8 cellular contexts compared by ENCODE assay signal in genomic region chr2:159286709-159287441, GRCh38. TPM values are rescaled to one million over a fixed set of nuclear protein-coding genes. Genes with fewer than 3 reads are reported as not detected.
A peak's percentile ranks its signal among the peaks of the same experiment; 100 is the strongest.
DNase-seq lines count a peak whose midpoint lies in the region; ATAC-seq and TF ChIP-seq lines count a peak whose summit lies in the region.

No MANE protein-coding gene starts in this region.

- peak; percentile 88 for ATAC-seq in GM21619 (IDR thresholded peaks at IDR 0.05; ENCODE audit: unreplicated experiment)
- ATAC-seq in PC-3 = peak; percentile 91

- DNase-seq in DMS153 treated with DMSO at 0.1 percent for 48 hours (lab: John Stamatoyannopoulos, UW; ENCODE audit: unreplicated experiment) = peak; percentile 98
- DNase-seq in Jurkat, Clone E6-1 (ENCODE audit: low read depth, low spot score) = peak; percentile 86
- DNase-seq in PC-3 = peak; percentile 98
- peak; percentile 97 for DNase-seq in activated T-cell treated with anti-CD3 and anti-CD28 coated beads, Interleukin-2, amount 50 U/mL, for 24 hours
- peak; percentile 93 to 94 for DNase-seq in stimulated activated CD8-positive, alpha-beta memory T cell treated with anti-CD3 and anti-CD28 coated beads, Interleukin-7, amount 100 ng/mL, for 1 hour (ENCODE audit: low read depth in 2 of 2)

- H3K27ac ChIP-seq in PC-3 (ENCODE audit: low read length) = 0 out of 2 replicates have a peak overlapping the region, but pooled peaks have one; percentile 4
- H3K27ac ChIP-seq in esophagus (ENCODE audit: low read depth in 2 of 2, low read length in 1 of 2) = peak overlapping the region; percentile 88 to 92
- peak overlapping the region; percentile 80 for H3K27ac ChIP-seq in muscle layer of colon (ENCODE audit: low read depth, low read length)

- H3K4me1 ChIP-seq in PC-3 (ENCODE audit: insufficient read depth, low read length) = peaks cover 17% of the 10 kb centered on the region; the same call in 1 of the 2 replicates
- H3K4me1 ChIP-seq in esophagus (ENCODE audit: control insufficient read depth in 2 of 2, insufficient read depth in 2 of 2, low read length in 1 of 2) = no peaks in the 10 kb centered on the region
- peaks cover 13% of the 10 kb centered on the region for H3K4me1 ChIP-seq in muscle layer of colon (ENCODE audit: insufficient read depth, low read length)

- H3K27me3 Mint-ChIP-seq in activated T-cell treated with anti-CD3 and anti-CD28 coated beads, Interleukin-2, amount 50 U/mL, for 24 hours = no peaks in the 10 kb centered on the region

- no peaks in the 10 kb centered on the region for H4K20me1 ChIP-seq in PC-3 (ENCODE audit: low read length)

- no peak for TF ChIP-seq CTCF in PC-3 (conservative IDR thresholded peaks at IDR 0.05; ENCODE audit: low read depth, low read length)

- peak overlapping the region; percentile 99 for H3K4me2 ChIP-seq in PC-3 (ENCODE audit: low read length)

- H3K36me3 ChIP-seq in PC-3 (ENCODE audit: low read depth, low read length) (no peaks in the 10 kb centered on the region), esophagus (ENCODE audit: control insufficient read depth in 2 of 2, insufficient read depth in 2 of 2, low read length in 1 of 2) (peaks cover 0 to 3% of the 10 kb centered on the region in 2 donors), muscle layer of colon (ENCODE audit: insufficient read depth, low read length) (no peaks in the 10 kb centered on the region)

- peaks cover 7% of the 10 kb centered on the region for H3K36me3 Mint-ChIP-seq in activated T-cell treated with anti-CD3 and anti-CD28 coated beads, Interleukin-2, amount 50 U/mL, for 24 hours (ENCODE audit: low read depth)

- CTCF ChIA-PET in PC-3 (lab: Charles Lee) = no interaction called here

- peaks cover 28% of the 10 kb centered on the region for H3K4me1 Mint-ChIP-seq in activated T-cell treated with anti-CD3 and anti-CD28 coated beads, Interleukin-2, amount 50 U/mL, for 24 hours (ENCODE audit: low read depth)

- POLR2A ChIA-PET in PC-3 (lab: Charles Lee; ENCODE audit: unreplicated experiment) = no interaction called here

- intact Hi-C loops in PC-3 (cut with micrococcal nuclease) = loop anchor here (1.0 to 5.0 kb wide), 2 partner anchors 37 to 330 kb away; partner anchors contain the start of gene BAZ2B

- H3K9me3 ChIP-seq in PC-3 (ENCODE audit: low read length) (no peaks in the 10 kb centered on the region), esophagus (ENCODE audit: control insufficient read depth in 2 of 2, insufficient read depth in 1 of 2, low read depth in 1 of 2, low read length in 1 of 2) (no peaks in the 10 kb centered on the region), muscle layer of colon (ENCODE audit: low read length) (no peaks in the 10 kb centered on the region)

- H3K9ac ChIP-seq in PC-3 (ENCODE audit: low read length) (peak overlapping the region; percentile 85), muscle layer of colon (ENCODE audit: low read length) (peak overlapping the region; percentile 74)

- BruUV-seq in PC-3 (replicated peaks; lab: Mats Ljungman, UMichigan) = TSS peak; percentile 96

- H3K9me3 Mint-ChIP-seq in activated T-cell treated with anti-CD3 and anti-CD28 coated beads, Interleukin-2, amount 50 U/mL, for 24 hours = no peaks in the 10 kb centered on the region

- H3F3A ChIP-seq in PC-3 (ENCODE audit: low read length, unreplicated experiment) = no peaks in the 10 kb centered on the region

- H3K79me2 ChIP-seq in PC-3 (ENCODE audit: low read length) = peaks cover 24% of the 10 kb centered on the region

- H3K4me3 ChIP-seq in Jurkat, Clone E6-1 (ENCODE audit: low read length) = peak overlapping the region; percentile 86
- H3K4me3 ChIP-seq in PC-3 (ENCODE audit: low read length) (peak overlapping the region; percentile 96), esophagus (ENCODE audit: low read depth in 1 of 2, low read length in 2 of 2) (peak overlapping the region; percentile 83 to 93), muscle layer of colon (ENCODE audit: low read depth in 1 of 2, low read length in 2 of 2) (peak overlapping the region; percentile 82 to 88)

- H3K9me2 ChIP-seq in PC-3 (replicated peaks; ENCODE audit: low read length) = no peaks in the 10 kb centered on the region

- 1% methylated on average over 49 to 50 of the region's 50 CpGs for WGBS in esophagus, 2 donors

- H3K27me3 ChIP-seq in PC-3 (ENCODE audit: low read length) (no peaks in the 10 kb centered on the region), esophagus (ENCODE audit: control insufficient read depth in 1 of 2, insufficient read depth in 2 of 2, low read length in 2 of 2) (no peaks in the 10 kb centered on the region), muscle layer of colon (ENCODE audit: control insufficient read depth in 1 of 2, insufficient read depth in 2 of 2, low read length in 2 of 2) (no peaks in the 10 kb centered on the region)

- peak overlapping the region; percentile 88 for H3K27ac Mint-ChIP-seq in activated T-cell treated with anti-CD3 and anti-CD28 coated beads, Interleukin-2, amount 50 U/mL, for 24 hours

- peak overlapping the region; percentile 100 for H2AFZ ChIP-seq in PC-3 (ENCODE audit: low read length)

- peak overlapping the region; percentile 88 for H3K4me3 Mint-ChIP-seq in activated T-cell treated with anti-CD3 and anti-CD28 coated beads, Interleukin-2, amount 50 U/mL, for 24 hours

RNA-seq across cellular contexts. Expression of gene WDSUB1, which starts 0.4 kb away (rescaled TPM):
- 13.6 TPM for polyA plus RNA-seq in Jurkat, Clone E6-1 (2012; ENCODE audit: insufficient read depth, insufficient read length)
- 3.5 and 6.6 TPM in 2 replicates for total RNA-seq in PC-3 (2014; rRNA removed)
- 1 to 10 TPM; 8.0 to 9.0 TPM for polyA plus RNA-seq in esophagus

Comparison
In these comparisons a context has a peak if more than half of its experiments do, and no peak if none do; other contexts are left out.
1. Peak in every context shown above with its lines: DNase-seq, ATAC-seq, H3K4me3 ChIP-seq and H3K27ac ChIP-seq.
2. H3K27ac ChIP-seq: peak in every context shown above with its lines; median percentile 90 in esophagus; 80 in muscle layer of colon; 4 in PC-3.